In the genomic region with DNA sequence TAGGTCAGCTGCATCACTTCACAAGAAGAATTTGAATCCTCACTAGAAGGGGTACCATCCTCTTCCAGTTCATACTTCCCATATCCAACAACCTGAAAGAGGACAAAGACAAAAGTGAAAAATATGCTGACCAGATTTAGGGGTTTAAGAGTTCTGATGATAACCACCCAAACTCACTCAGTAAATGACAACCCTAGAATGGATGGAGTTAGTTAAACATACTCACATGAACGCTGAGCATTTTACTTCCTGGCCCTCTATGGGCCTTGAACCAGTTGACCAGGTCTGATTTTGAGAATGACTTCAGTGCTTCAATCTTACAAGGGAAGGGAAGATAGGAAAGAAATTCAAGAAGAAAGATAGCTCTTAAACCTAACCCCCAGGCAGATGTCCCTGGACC, we compare ENCODE assay signal across 1 cellular context.
A peak's percentile ranks its signal among the peaks of the same experiment; 100 is the strongest.
TF ChIP-seq lines count a peak whose summit lies in the region.

No MANE protein-coding gene starts in this region.

TF ChIP-seq in K562, 482 proteins besides CTCF, POLR2A, EP300 and RAD21 (continues in another document):
- TF ChIP-seq BRCA1 (IDR thresholded peaks at IDR 0.05): no peak
- TF ChIP-seq BRCA1 (CRISPR knock-in tag; IDR thresholded peaks at IDR 0.05): no peak
- no peak for TF ChIP-seq NCOA1 (IDR thresholded peaks at IDR 0.05; ENCODE audit: low read depth)
- TF ChIP-seq, protein P1, sequence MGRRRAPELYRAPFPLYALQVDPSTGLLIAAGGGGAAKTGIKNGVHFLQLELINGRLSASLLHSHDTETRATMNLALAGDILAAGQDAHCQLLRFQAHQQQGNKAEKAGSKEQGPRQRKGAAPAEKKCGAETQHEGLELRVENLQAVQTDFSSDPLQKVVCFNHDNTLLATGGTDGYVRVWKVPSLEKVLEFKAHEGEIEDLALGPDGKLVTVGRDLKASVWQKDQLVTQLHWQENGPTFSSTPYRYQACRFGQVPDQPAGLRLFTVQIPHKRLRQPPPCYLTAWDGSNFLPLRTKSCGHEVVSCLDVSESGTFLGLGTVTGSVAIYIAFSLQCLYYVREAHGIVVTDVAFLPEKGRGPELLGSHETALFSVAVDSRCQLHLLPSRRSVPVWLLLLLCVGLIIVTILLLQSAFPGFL (CRISPR knock-in tag; IDR thresholded peaks at IDR 0.05): no peak
- no peak for TF ChIP-seq PHF20 (IDR thresholded peaks at IDR 0.05; ENCODE audit: partially characterized antibody)
- no peak for TF ChIP-seq SREBF2 (CRISPR knock-in tag; IDR thresholded peaks at IDR 0.05)
- no peak for TF ChIP-seq ZNF282 (CRISPR knock-in tag; IDR thresholded peaks at IDR 0.05)
- TF ChIP-seq MCM5 (IDR thresholded peaks at IDR 0.05; ENCODE audit: low read depth): no peak
- TF ChIP-seq ZNF644 (tag; IDR thresholded peaks at IDR 0.05; ENCODE audit: low read depth): no peak
- TF ChIP-seq CTCFL (IDR thresholded peaks at IDR 0.05; ENCODE audit: borderline replicate concordance, insufficient read depth, low read depth, low read length, poor library complexity, severe bottlenecking): no peak
- TF ChIP-seq KAT8 (IDR thresholded peaks at IDR 0.05; ENCODE audit: low read depth): no peak
- no peak for TF ChIP-seq TSC22D4 (tag; IDR thresholded peaks at IDR 0.05)
- no peak for TF ChIP-seq ESRRB (CRISPR knock-in tag; IDR thresholded peaks at IDR 0.05; ENCODE audit: borderline replicate concordance)
- TF ChIP-seq, protein P2, sequence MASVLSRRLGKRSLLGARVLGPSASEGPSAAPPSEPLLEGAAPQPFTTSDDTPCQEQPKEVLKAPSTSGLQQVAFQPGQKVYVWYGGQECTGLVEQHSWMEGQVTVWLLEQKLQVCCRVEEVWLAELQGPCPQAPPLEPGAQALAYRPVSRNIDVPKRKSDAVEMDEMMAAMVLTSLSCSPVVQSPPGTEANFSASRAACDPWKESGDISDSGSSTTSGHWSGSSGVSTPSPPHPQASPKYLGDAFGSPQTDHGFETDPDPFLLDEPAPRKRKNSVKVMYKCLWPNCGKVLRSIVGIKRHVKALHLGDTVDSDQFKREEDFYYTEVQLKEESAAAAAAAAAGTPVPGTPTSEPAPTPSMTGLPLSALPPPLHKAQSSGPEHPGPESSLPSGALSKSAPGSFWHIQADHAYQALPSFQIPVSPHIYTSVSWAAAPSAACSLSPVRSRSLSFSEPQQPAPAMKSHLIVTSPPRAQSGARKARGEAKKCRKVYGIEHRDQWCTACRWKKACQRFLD (CRISPR knock-in tag; IDR thresholded peaks at IDR 0.05): no peak
- no peak for TF ChIP-seq HDAC1 (IDR thresholded peaks at IDR 0.05)
- no peak for TF ChIP-seq OTX1 (CRISPR knock-in tag; IDR thresholded peaks at IDR 0.05)
- no peak for TF ChIP-seq ATF4 (CRISPR knock-in tag; IDR thresholded peaks at IDR 0.05)
- no peak for TF ChIP-seq ZNF77 (CRISPR knock-in tag; IDR thresholded peaks at IDR 0.05)
- no peak for TF ChIP-seq RAD51 (IDR thresholded peaks at IDR 0.05; ENCODE audit: borderline replicate concordance, low read depth)
- no peak for TF ChIP-seq ZNF224 (CRISPR knock-in tag; IDR thresholded peaks at IDR 0.05)
- no peak for TF ChIP-seq NRF1 (conservative IDR thresholded peaks at IDR 0.05 in 1 of 2, IDR thresholded peaks at IDR 0.05 in 1 of 2)
- no peak for TF ChIP-seq ATF1 (CRISPR knock-in tag; IDR thresholded peaks at IDR 0.05)
- no peak for TF ChIP-seq ATF1 (tag; IDR thresholded peaks at IDR 0.05)
- peak; percentile 38 for TF ChIP-seq POLR2AphosphoS5 (IDR thresholded peaks at IDR 0.05; ENCODE audit: control insufficient read depth, insufficient read depth, low read depth, low read length)
- no peak for TF ChIP-seq NR4A1 (CRISPR knock-in tag; IDR thresholded peaks at IDR 0.05)
- no peak for TF ChIP-seq NR4A1 (tag; IDR thresholded peaks at IDR 0.05)
- TF ChIP-seq ATF3 (IDR thresholded peaks at IDR 0.05): no peak
- no peak for TF ChIP-seq ATF3 (CRISPR knock-in tag; conservative IDR thresholded peaks at IDR 0.05)
- no peak for TF ChIP-seq ZNF668 (CRISPR knock-in tag; IDR thresholded peaks at IDR 0.05)
- no peak for TF ChIP-seq NR0B1 (IDR thresholded peaks at IDR 0.05; ENCODE audit: partially characterized antibody)
- TF ChIP-seq EWSR1 (IDR thresholded peaks at IDR 0.05; ENCODE audit: borderline replicate concordance, low read depth, partially characterized antibody): peak; percentile 63
- TF ChIP-seq RBM17 (IDR thresholded peaks at IDR 0.05; ENCODE audit: borderline replicate concordance, low read depth, low read length): no peak
- TF ChIP-seq ZNF24 (IDR thresholded peaks at IDR 0.05): no peak
- TF ChIP-seq RREB1 (CRISPR knock-in tag; IDR thresholded peaks at IDR 0.05): no peak
- no peak for TF ChIP-seq CSDE1 (IDR thresholded peaks at IDR 0.05)
- TF ChIP-seq NCOA6 (IDR thresholded peaks at IDR 0.05): no peak
- TF ChIP-seq PPARD (CRISPR knock-in tag; IDR thresholded peaks at IDR 0.05): no peak
- TF ChIP-seq TAF7 (tag; IDR thresholded peaks at IDR 0.05): no peak
- no peak for TF ChIP-seq FOXO4 (CRISPR knock-in tag; IDR thresholded peaks at IDR 0.05)
- TF ChIP-seq SIN3A (IDR thresholded peaks at IDR 0.05; ENCODE audit: borderline replicate concordance in 2 of 2, control insufficient read depth in 1 of 2, low read depth in 2 of 2, low read length in 2 of 2): peak in 1 of 2 experiments; percentile 49; a peak in 1 of 4 replicates
- peak; percentile 40; the same call in 1 of the 2 replicates for TF ChIP-seq SUPT5H (IDR thresholded peaks at IDR 0.05)
- no peak for TF ChIP-seq EGR1 (conservative IDR thresholded peaks at IDR 0.05)
- peak; percentile 54 for TF ChIP-seq POLR2B (IDR thresholded peaks at IDR 0.05; ENCODE audit: low read depth, partially characterized antibody)
- TF ChIP-seq ZNF79 (CRISPR knock-in tag; IDR thresholded peaks at IDR 0.05; ENCODE audit: low read depth): no peak
- no peak for TF ChIP-seq ZNF444 (CRISPR knock-in tag; IDR thresholded peaks at IDR 0.05)
- TF ChIP-seq MAFG (tag; conservative IDR thresholded peaks at IDR 0.05): no peak
- no peak for TF ChIP-seq GTF2E2 (tag; IDR thresholded peaks at IDR 0.05)
- no peak for TF ChIP-seq MCM7 (IDR thresholded peaks at IDR 0.05)
- no peak for TF ChIP-seq FIP1L1 (IDR thresholded peaks at IDR 0.05; ENCODE audit: low read depth, low read length, poor library complexity, severe bottlenecking)
- TF ChIP-seq KLF10 (CRISPR knock-in tag; IDR thresholded peaks at IDR 0.05): 0 out of 2 replicates have a peak, but pooled peaks have one; percentile 6
- TF ChIP-seq SAFB (IDR thresholded peaks at IDR 0.05; ENCODE audit: borderline replicate concordance, low read depth, low read length): no peak
- TF ChIP-seq ZNF12 (CRISPR knock-in tag; IDR thresholded peaks at IDR 0.05): no peak
- TF ChIP-seq RCOR1 (IDR thresholded peaks at IDR 0.05; ENCODE audit: borderline replicate concordance in 1 of 2, low read depth in 2 of 2, low read length in 2 of 2): no peak
- TF ChIP-seq, protein P3, sequence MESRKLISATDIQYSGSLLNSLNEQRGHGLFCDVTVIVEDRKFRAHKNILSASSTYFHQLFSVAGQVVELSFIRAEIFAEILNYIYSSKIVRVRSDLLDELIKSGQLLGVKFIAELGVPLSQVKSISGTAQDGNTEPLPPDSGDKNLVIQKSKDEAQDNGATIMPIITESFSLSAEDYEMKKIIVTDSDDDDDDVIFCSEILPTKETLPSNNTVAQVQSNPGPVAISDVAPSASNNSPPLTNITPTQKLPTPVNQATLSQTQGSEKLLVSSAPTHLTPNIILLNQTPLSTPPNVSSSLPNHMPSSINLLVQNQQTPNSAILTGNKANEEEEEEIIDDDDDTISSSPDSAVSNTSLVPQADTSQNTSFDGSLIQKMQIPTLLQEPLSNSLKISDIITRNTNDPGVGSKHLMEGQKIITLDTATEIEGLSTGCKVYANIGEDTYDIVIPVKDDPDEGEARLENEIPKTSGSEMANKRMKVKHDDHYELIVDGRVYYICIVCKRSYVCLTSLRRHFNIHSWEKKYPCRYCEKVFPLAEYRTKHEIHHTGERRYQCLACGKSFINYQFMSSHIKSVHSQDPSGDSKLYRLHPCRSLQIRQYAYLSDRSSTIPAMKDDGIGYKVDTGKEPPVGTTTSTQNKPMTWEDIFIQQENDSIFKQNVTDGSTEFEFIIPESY (CRISPR knock-in tag; IDR thresholded peaks at IDR 0.05): no peak
